In the genomic region with DNA sequence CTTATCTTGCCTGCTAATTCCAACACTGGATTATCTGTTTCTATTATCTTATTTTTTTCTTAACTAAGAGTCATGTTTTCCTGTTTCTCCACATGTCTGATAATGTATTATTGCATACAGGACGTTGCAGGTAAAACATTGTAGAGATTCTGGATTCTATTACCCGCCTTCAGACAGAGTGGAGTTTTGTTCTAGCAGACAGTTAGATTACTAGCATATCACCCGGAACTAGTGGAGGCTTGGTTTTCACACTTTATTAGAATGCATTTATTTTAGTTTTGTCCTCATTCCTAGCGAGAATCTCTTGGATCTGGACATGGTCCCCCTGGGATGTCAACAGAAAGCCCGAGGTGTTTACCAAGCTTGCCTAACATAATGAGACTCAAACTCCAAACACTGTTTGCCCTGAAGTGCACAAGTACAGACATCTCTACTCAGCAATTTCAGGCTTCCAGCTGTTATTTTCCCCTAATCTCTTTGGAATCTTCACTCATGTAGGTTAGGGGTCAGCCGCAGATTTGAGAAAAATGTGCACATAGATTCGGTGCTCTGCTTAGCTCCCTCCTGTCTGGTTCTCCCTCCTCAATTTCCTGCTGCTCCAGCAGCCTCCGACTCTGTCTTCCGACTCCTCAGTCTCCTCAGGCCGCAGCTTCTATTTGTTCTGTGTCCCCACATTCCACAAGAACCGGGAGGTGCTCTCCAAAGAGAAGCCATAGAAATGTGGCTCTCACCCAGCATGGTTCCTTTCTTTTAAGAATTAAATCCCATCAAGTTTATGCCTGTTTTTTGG, we compare ENCODE assay signal across 15 cellular contexts. TPM values are rescaled to one million over a fixed set of nuclear protein-coding genes. Genes with fewer than 3 reads are reported as not detected.
A peak's percentile ranks its signal among the peaks of the same experiment; 100 is the strongest.
DNase-seq lines count a peak whose midpoint lies in the region; ATAC-seq and TF ChIP-seq lines count a peak whose summit lies in the region.
"Had no signal": no experiment of that assay in that cellular context is flagged by ENCODE, and none has a peak within 500 bp of the region (broad histone marks: within the 10 kb centered on the region; RNA-seq: fewer than 3 reads in every experiment).

No MANE protein-coding gene starts in this region.

- no peak for ATAC-seq in GM21526 (IDR thresholded peaks at IDR 0.05; ENCODE audit: low FRiP score, unreplicated experiment)
- no peak for ATAC-seq in activated T-cell treated with anti-CD3 and anti-CD28 coated beads, Interleukin-2, amount 50 U/mL, for 72 hours (replicated peaks in 1 of 2)
- no peak for ATAC-seq in T-cell (replicated peaks in 1 of 4)
- ATAC-seq: activated CD4-positive, alpha-beta T cell treated with anti-CD3 and anti-CD28 coated beads for 36 hours had no signal

- no peak overlapping the region for H3K4me3 Mint-ChIP-seq in activated T-cell treated with anti-CD3 and anti-CD28 coated beads, Interleukin-2, amount 50 U/mL, for 72 hours
- H3K4me3 Mint-ChIP-seq in T-cell: no peak overlapping the region
- H3K4me3 Mint-ChIP-seq: activated CD4-positive, alpha-beta T cell treated with anti-CD3 and anti-CD28 coated beads for 36 hours had no signal

- no peaks in the 10 kb centered on the region for H3K79me1 ChIP-seq in mesendoderm (ENCODE audit: low read length)

- H3K18ac ChIP-seq in mesendoderm (ENCODE audit: low read length): no peak overlapping the region

- no peak for TF ChIP-seq EP300 in esophagus muscularis mucosa (IDR thresholded peaks at IDR 0.05)

- H3K36me3 ChIP-seq in ACC112 (ENCODE audit: insufficient read depth, low read length): no peaks in the 10 kb centered on the region
- H3K36me3 ChIP-seq in esophagus muscularis mucosa: no peaks in the 10 kb centered on the region
- no peaks in the 10 kb centered on the region for H3K36me3 ChIP-seq in mesendoderm (ENCODE audit: control insufficient read depth, insufficient read depth, low read length)
- H3K36me3 ChIP-seq: vagina had no signal

- H3K9me3 ChIP-seq in esophagus muscularis mucosa: peaks cover 0 to 10% (median 2%) of the 10 kb centered on the region in 4 donors
- H3K9me3 ChIP-seq: vagina had no signal

- TF ChIP-seq CTCF in esophagus muscularis mucosa (IDR thresholded peaks at IDR 0.05): no peak

- DNase-seq in NCI-H2227 (lab: John Stamatoyannopoulos, UW; ENCODE audit: unreplicated experiment) (peak; percentile 68), esophagus muscularis mucosa (ENCODE audit: extremely low spot score) (peak; percentile 42), mesendoderm (peak; percentile 46), T-cell (no peak), HUDEP-2 (lab: John Stamatoyannopoulos, UW; ENCODE audit: unreplicated experiment in 76 of 76) (no peak)
- no peak for DNase-seq in activated T-cell treated with anti-CD3 and anti-CD28 coated beads, Interleukin-2, amount 50 U/mL, for 72 hours
- DNase-seq: activated CD4-positive, alpha-beta T cell treated with anti-CD3 and anti-CD28 coated beads for 36 hours; aorta; DMS79; KBM-7; NCI-H187; nucleus accumbens had no signal

- intact Hi-C loops in esophagus muscularis mucosa (cut with DNase I): no loop called here

- peak overlapping the region; percentile 61 for H2BK120ac ChIP-seq in mesendoderm (ENCODE audit: low read depth, low read length)

- WGBS in esophagus muscularis mucosa: 42% methylated on average over 11 of the region's 11 CpGs
- WGBS in mesendoderm (ENCODE audit: extremely low coverage, insufficient coverage, low lambda C conversion rate): no CpG with 5 or more reads among the region's 11 CpGs

- no peak overlapping the region for H2BK5ac ChIP-seq in mesendoderm (ENCODE audit: low read length)

- no peak overlapping the region for H2BK15ac ChIP-seq in mesendoderm (replicated peaks; ENCODE audit: low read depth)

- H3K79me2 ChIP-seq in ACC112 (ENCODE audit: control insufficient read depth, insufficient read depth, low read length, unreplicated experiment): no peaks in the 10 kb centered on the region
- no peaks in the 10 kb centered on the region for H3K79me2 ChIP-seq in mesendoderm (ENCODE audit: control insufficient read depth, insufficient read depth, low read length)

- H3K27me3 ChIP-seq in ACC112 (ENCODE audit: insufficient read depth, low read length) (no peaks in the 10 kb centered on the region), esophagus muscularis mucosa (no peaks in the 10 kb centered on the region), mesendoderm (ENCODE audit: insufficient read depth, low read length, poor library complexity) (no peaks in the 10 kb centered on the region)
- H3K27me3 ChIP-seq: vagina had no signal

- H2AFZ ChIP-seq in ACC112 (ENCODE audit: low read length, unreplicated experiment): peak overlapping the region; percentile 61

- no peak overlapping the region for H3K4ac ChIP-seq in mesendoderm (ENCODE audit: low read depth, low read length)

- no peak overlapping the region for H3K23ac ChIP-seq in mesendoderm (ENCODE audit: low read length)

- no peak overlapping the region for H3K9ac ChIP-seq in mesendoderm (ENCODE audit: low read length)

- H3K27ac Mint-ChIP-seq in activated T-cell treated with anti-CD3 and anti-CD28 coated beads, Interleukin-2, amount 50 U/mL, for 72 hours: no peak overlapping the region
- no peak overlapping the region for H3K27ac Mint-ChIP-seq in T-cell
- H3K27ac Mint-ChIP-seq: activated CD4-positive, alpha-beta T cell treated with anti-CD3 and anti-CD28 coated beads for 36 hours had no signal

- peaks cover 18% of the 10 kb centered on the region for H3K27me3 Mint-ChIP-seq in activated T-cell treated with anti-CD3 and anti-CD28 coated beads, Interleukin-2, amount 50 U/mL, for 72 hours (ENCODE audit: low read depth)
- peaks cover 8 to 17% of the 10 kb centered on the region in 2 donors for H3K27me3 Mint-ChIP-seq in T-cell

- no peak overlapping the region for H3K27ac ChIP-seq in ACC112 (ENCODE audit: low read depth, low read length)
- no peak overlapping the region for H3K27ac ChIP-seq in esophagus muscularis mucosa (replicated peaks in 1 of 4)
- H3K27ac ChIP-seq in mesendoderm (ENCODE audit: low read depth, low read length): no peak overlapping the region
- H3K27ac ChIP-seq: vagina had no signal

- CTCF ChIA-PET in T-cell (lab: Charles Lee): interaction anchor here in 1 of 2 donors (0.6 kb wide), 1 partner anchor 702 kb away, joined by 3 read pairs; no protein-coding TSS in a partner anchor

- peak overlapping the region; percentile 65 for H4K8ac ChIP-seq in mesendoderm (ENCODE audit: low read depth, low read length)

- no peak overlapping the region for H2AK5ac ChIP-seq in mesendoderm (ENCODE audit: low read length)

- POLR2A ChIA-PET in T-cell (lab: Charles Lee): no interaction called here

- H3K56ac ChIP-seq in mesendoderm (ENCODE audit: low read length): no peak overlapping the region

- peaks cover 9 to 12% of the 10 kb centered on the region in 2 donors for H3K36me3 Mint-ChIP-seq in activated T-cell treated with anti-CD3 and anti-CD28 coated beads, Interleukin-2, amount 50 U/mL, for 72 hours (ENCODE audit: insufficient read depth in 2 of 2)
- no peaks in the 10 kb centered on the region for H3K36me3 Mint-ChIP-seq in T-cell

- H3K9me3 Mint-ChIP-seq in activated T-cell treated with anti-CD3 and anti-CD28 coated beads, Interleukin-2, amount 50 U/mL, for 72 hours: peaks cover 7 to 14% of the 10 kb centered on the region in 2 donors
- H3K9me3 Mint-ChIP-seq in T-cell: peaks cover 5 to 17% (median 15%) of the 10 kb centered on the region in 3 donors

- no peak for TF ChIP-seq POLR2A in esophagus muscularis mucosa (IDR thresholded peaks at IDR 0.05; ENCODE audit: low read depth)

- peaks cover 5% of the 10 kb centered on the region for H3K4me1 ChIP-seq in ACC112 (ENCODE audit: control insufficient read depth, insufficient read depth, low read length, unreplicated experiment)
- no peaks in the 10 kb centered on the region for H3K4me1 ChIP-seq in esophagus muscularis mucosa
- H3K4me1 ChIP-seq in mesendoderm (ENCODE audit: control insufficient read depth, low read depth, low read length): no peaks in the 10 kb centered on the region
- H3K4me1 ChIP-seq: vagina had no signal

- no peaks in the 10 kb centered on the region for H3K4me1 Mint-ChIP-seq in activated T-cell treated with anti-CD3 and anti-CD28 coated beads, Interleukin-2, amount 50 U/mL, for 72 hours (ENCODE audit: low read depth)
- H3K4me1 Mint-ChIP-seq in T-cell: no peaks in the 10 kb centered on the region
- H3K4me1 Mint-ChIP-seq: activated CD4-positive, alpha-beta T cell treated with anti-CD3 and anti-CD28 coated beads for 36 hours had no signal

- no peak overlapping the region for H3K4me2 ChIP-seq in mesendoderm (ENCODE audit: low read length)

- H3K4me3 ChIP-seq in ACC112 (ENCODE audit: low read depth, low read length) (no peak overlapping the region), esophagus muscularis mucosa (no peak overlapping the region), mesendoderm (ENCODE audit: low read length) (no peak overlapping the region)
- H3K4me3 ChIP-seq: vagina had no signal

- H4K5ac ChIP-seq in mesendoderm (ENCODE audit: low read length): no peak overlapping the region

RNA-seq across cellular contexts. Expression of a gene that starts 36.8 kb away (rescaled TPM):
- total RNA-seq in esophagus muscularis mucosa: 10 to 100 TPM; 33.8 to 84.2 (median 53.7) TPM
- polyA plus RNA-seq in mesendoderm (2013, experiment 1 of 2): 91.9 TPM
- 92.8 TPM for polyA plus RNA-seq in mesendoderm (2013, experiment 2 of 2)
- 1 to 10 TPM; 2.2 to 6.2 TPM for total RNA-seq in activated T-cell treated with anti-CD3 and anti-CD28 coated beads, Interleukin-2, amount 50 U/mL, for 72 hours
- 1 to 10 TPM in 3 of 5 donors, under 1 TPM in 2; 0.07 to 2.6 (median 1.9) TPM for total RNA-seq in T-cell

RNA-seq across cellular contexts. Expression of a gene that starts 40.1 kb away (rescaled TPM):
- total RNA-seq in esophagus muscularis mucosa: 10 to 100 TPM; 36.3 to 60.5 (median 50.6) TPM
- polyA plus RNA-seq in mesendoderm (2013, experiment 1 of 2): 12.7 TPM
- 11.9 TPM for polyA plus RNA-seq in mesendoderm (2013, experiment 2 of 2)
- 10 to 100 TPM in 1 of 2 donors, 1 to 10 TPM in 1; 9.9 to 10.6 TPM for total RNA-seq in activated T-cell treated with anti-CD3 and anti-CD28 coated beads, Interleukin-2, amount 50 U/mL, for 72 hours
- 10 to 100 TPM; 14.9 to 27.4 (median 19.9) TPM for total RNA-seq in T-cell

Comparison
In these comparisons a context has a peak if more than half of its experiments do, and no peak if none do; other contexts are left out.
1. DNase-seq: peak in NCI-H2227 (single experiment), esophagus muscularis mucosa (single experiment) and mesendoderm (single experiment); none in activated T-cell treated with anti-CD3 and anti-CD28 coated beads, Interleukin-2, amount 50 U/mL, for 72 hours (0 of 2), T-cell (0 of 34) and HUDEP-2 (0 of 76).
2. RNA of a gene that starts 36.8 kb away (total RNA-seq): 33.8 to 84.2 TPM in esophagus muscularis mucosa; 2.2 to 6.2 TPM in activated T-cell treated with anti-CD3 and anti-CD28 coated beads, Interleukin-2, amount 50 U/mL, for 72 hours and 0.07 to 2.6 TPM in T-cell; every median in the first group is over 4 times any median in the second.